ENCODE assay signal across 8 cellular contexts in genomic region chr3:32934150-32934742, GRCh38. TPM values are rescaled to one million over a fixed set of nuclear protein-coding genes. Genes with fewer than 3 reads are reported as not detected.
DNase-seq lines count a peak whose midpoint lies in the region; ATAC-seq and TF ChIP-seq lines count a peak whose summit lies in the region.

No MANE protein-coding gene starts in this region.

- intact Hi-C loops in MCF 10A (cut with micrococcal nuclease) = loop anchor here (1.0 to 2.0 kb wide), 3 partner anchors 153 to 423 kb away; no protein-coding TSS in a partner anchor

- no peak for TF ChIP-seq EP300 in Ishikawa (IDR thresholded peaks at IDR 0.05; ENCODE audit: borderline replicate concordance)

- H3K36me3 Mint-ChIP-seq in MCF 10A (ENCODE audit: insufficient read depth, unreplicated experiment) = no peaks in the 10 kb centered on the region

- CTCF ChIA-PET in MCF 10A (lab: Yijun Ruan, JAX) = interaction anchor here (0.6 to 3.4 kb wide), 31 partner anchors 9 to 431 kb away, joined by 3 to 77 read pairs (median 4); no protein-coding TSS in a partner anchor

- H3K27me3 Mint-ChIP-seq in MCF 10A (ENCODE audit: insufficient read depth, unreplicated experiment) = no peaks in the 10 kb centered on the region

- BruUV-seq in MCF 10A (replicated peaks; lab: Mats Ljungman, UMichigan) = no TSS peak

- H3K4me1 Mint-ChIP-seq in MCF 10A (ENCODE audit: insufficient read depth, unreplicated experiment) = peaks cover 14% of the 10 kb centered on the region

- ATAC-seq in GM18519 (IDR thresholded peaks at IDR 0.05; ENCODE audit: low FRiP score, unreplicated experiment) = no peak

- no peak overlapping the region for H3K4me3 Mint-ChIP-seq in MCF 10A (ENCODE audit: unreplicated experiment)

- peak; percentile 3 for DNase-seq in Daoy (ENCODE audit: low read depth)
- DNase-seq in MCF 10A (ENCODE audit: unreplicated experiment) = peak; percentile 42
- peak; percentile 24 for DNase-seq in myocyte (ENCODE audit: low read depth)
- no peak for DNase-seq in COLO668 (lab: John Stamatoyannopoulos, UW; ENCODE audit: unreplicated experiment)
- DNase-seq in NK-92 treated with Interleukin-12 subunit alpha and Interleukin-12 subunit beta, amount 100 ng/mL, for 24 hours (lab: John Stamatoyannopoulos, UW) = no peak
- no peak for DNase-seq in stimulated activated CD4-positive, alpha-beta T cell treated with anti-CD3 and anti-CD28 coated beads, Interleukin-12 subunit alpha, Interleukin-12 subunit beta, amount 100 ng/mL, for 4 hours

- no peak overlapping the region for H3K27ac Mint-ChIP-seq in MCF 10A (ENCODE audit: low read depth, unreplicated experiment)

- TF ChIP-seq CTCF in MCF 10A (IDR thresholded peaks at IDR 0.05; ENCODE audit: unreplicated experiment) = peak; percentile 67

- H3K9me3 Mint-ChIP-seq in MCF 10A (ENCODE audit: unreplicated experiment) = no peaks in the 10 kb centered on the region

- TF ChIP-seq RAD21 in Ishikawa (IDR thresholded peaks at IDR 0.05; ENCODE audit: low read depth) = peak; percentile 73

- POLR2A ChIA-PET in MCF 10A (lab: Yijun Ruan, JAX) = interaction anchor here (0.7 to 1.6 kb wide), 3 partner anchors 19 to 200 kb away, joined by 3 to 4 read pairs (median 4); no protein-coding TSS in a partner anchor

TF ChIP-seq in Ishikawa, 13 proteins besides CTCF, POLR2A, EP300 and RAD21:
- TF ChIP-seq ZBTB7A (IDR thresholded peaks at IDR 0.05; ENCODE audit: low read depth) (no peak), TEAD4 (IDR thresholded peaks at IDR 0.05) (no peak), TCF12 (IDR thresholded peaks at IDR 0.05; ENCODE audit: low read depth) (no peak), YY1 (IDR thresholded peaks at IDR 0.05; ENCODE audit: low read depth) (no peak), EGR1 (IDR thresholded peaks at IDR 0.05) (no peak), CEBPB (IDR thresholded peaks at IDR 0.05) (no peak)

RNA-seq across cellular contexts. Expression of gene CCR4, which starts 17.2 kb away (rescaled TPM):
- not detected in 2 replicates for total RNA-seq in Daoy (2014; rRNA removed; shearing (Covaris generic))
- not detected in 2 replicates for total RNA-seq in MCF 10A (2022)
- total RNA-seq in myocyte = not detected in 2 replicates
- 0.13 TPM for polyA plus RNA-seq in myocyte (2012)

Comparison
In these comparisons a context has a peak if more than half of its experiments do, and no peak if none do; other contexts are left out.
1. DNase-seq: peak in Daoy (single experiment), MCF 10A (single experiment) and myocyte (single experiment); none in COLO668 (single experiment), NK-92 treated with Interleukin-12 subunit alpha and Interleukin-12 subunit beta, amount 100 ng/mL, for 24 hours (single experiment) and stimulated activated CD4-positive, alpha-beta T cell treated with anti-CD3 and anti-CD28 coated beads, Interleukin-12 subunit alpha, Interleukin-12 subunit beta, amount 100 ng/mL, for 4 hours (single experiment).